In the genomic region with DNA sequence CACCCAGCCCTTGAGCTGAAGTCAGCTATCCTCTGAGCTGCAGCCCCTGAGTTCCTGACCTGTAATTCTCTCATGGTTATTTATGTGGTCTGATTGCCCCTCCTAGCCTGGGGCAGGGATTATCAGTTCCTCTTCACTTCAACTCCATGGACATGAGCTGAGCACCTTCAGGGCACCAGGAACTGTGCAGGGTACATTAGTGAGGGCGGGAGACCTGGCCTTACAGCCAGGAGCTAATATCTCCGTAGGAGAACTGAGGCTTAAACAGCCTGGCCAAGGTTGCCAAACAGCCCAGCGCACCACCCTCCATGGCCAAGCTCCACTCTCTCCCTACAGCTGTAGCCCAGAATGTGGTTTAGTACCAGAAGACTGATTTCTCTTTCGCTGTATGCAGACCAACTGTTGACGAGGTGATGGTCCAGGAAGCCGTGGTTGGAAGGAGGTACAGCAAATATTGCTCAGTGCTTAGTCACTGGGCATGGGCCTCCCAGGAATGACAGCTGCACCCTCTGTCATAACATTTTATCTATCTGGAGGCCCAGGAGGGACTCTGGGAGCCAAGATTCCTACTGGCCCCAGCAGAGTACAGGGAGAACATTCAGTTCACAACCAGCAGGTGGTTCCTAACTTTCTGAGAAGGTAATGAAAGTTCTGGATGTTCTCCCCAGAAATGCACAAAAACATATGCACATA, we compare ENCODE assay signal across 9 cellular contexts.
DNase-seq lines count a peak whose midpoint lies in the region; ATAC-seq and TF ChIP-seq lines count a peak whose summit lies in the region.
"Had no signal": no experiment of that assay in that cellular context is flagged by ENCODE, and none has a peak within 500 bp of the region (broad histone marks: within the 10 kb centered on the region; RNA-seq: fewer than 3 reads in every experiment).

No MANE protein-coding gene starts in this region.

- DNase-seq in Right ventricle myocardium inferior (ENCODE audit: missing footprints) (no peak), cardiac septum (ENCODE audit: low spot score) (no peak), SHP77 treated with DMSO at 0.1 percent for 48 hours (lab: John Stamatoyannopoulos, UW) (peak; percentile 72), Right ventricle myocardium superior (peak; percentile 47), upper lobe of right lung (no peak), endothelial cell (ENCODE audit: low spot score) (no peak), KG1 (lab: John Stamatoyannopoulos, UW) (no peak)
- no peak for DNase-seq in activated T-helper 2 cell treated with anti-CD3 and anti-CD28 coated beads, Interferon-gamma antibody, Interleukin-2, Interleukin-4, amounts not matched to agents 10 μg/mL and 5 μg/mL and 100 μg/mL, durations not matched to agents 14 hours and 24 hours and 36 hours (ENCODE audit: low spot score)
- DNase-seq: naive B cell had no signal

- no peaks in the 10 kb centered on the region for H3K9me3 Mint-ChIP-seq in activated T-helper 2 cell treated with anti-CD3 and anti-CD28 coated beads, Interferon-gamma antibody, Interleukin-2, Interleukin-4, amounts not matched to agents 10 μg/mL and 5 μg/mL and 100 μg/mL, durations not matched to agents 14 hours and 24 hours and 36 hours
- H3K9me3 Mint-ChIP-seq in endothelial cell (ENCODE audit: unreplicated experiment), result no peaks in the 10 kb centered on the region
- H3K9me3 Mint-ChIP-seq: naive B cell had no signal

- no peaks in the 10 kb centered on the region for H3K36me3 ChIP-seq in upper lobe of right lung

- H3K27me3 ChIP-seq in upper lobe of right lung, result no peaks in the 10 kb centered on the region

- no peaks in the 10 kb centered on the region for H3K36me3 Mint-ChIP-seq in activated T-helper 2 cell treated with anti-CD3 and anti-CD28 coated beads, Interferon-gamma antibody, Interleukin-2, Interleukin-4, amounts not matched to agents 10 μg/mL and 5 μg/mL and 100 μg/mL, durations not matched to agents 14 hours and 24 hours and 36 hours (ENCODE audit: low read depth)
- no peaks in the 10 kb centered on the region for H3K36me3 Mint-ChIP-seq in endothelial cell (ENCODE audit: low read depth, unreplicated experiment)
- H3K36me3 Mint-ChIP-seq: naive B cell had no signal

- TF ChIP-seq CTCF in upper lobe of right lung (IDR thresholded peaks at IDR 0.05), result no peak
- no peak for TF ChIP-seq CTCF in endothelial cell (IDR thresholded peaks at IDR 0.05; ENCODE audit: unreplicated experiment)

- H3K27me3 Mint-ChIP-seq in activated T-helper 2 cell treated with anti-CD3 and anti-CD28 coated beads, Interferon-gamma antibody, Interleukin-2, Interleukin-4, amounts not matched to agents 10 μg/mL and 5 μg/mL and 100 μg/mL, durations not matched to agents 14 hours and 24 hours and 36 hours (ENCODE audit: low read depth), result peaks cover 21% of the 10 kb centered on the region
- H3K27me3 Mint-ChIP-seq in endothelial cell (ENCODE audit: unreplicated experiment), result no peaks in the 10 kb centered on the region

- intact Hi-C loops in Right ventricle myocardium inferior (cut with DNase I) (no loop called here), cardiac septum (cut with DNase I) (no loop called here), Right ventricle myocardium superior (cut with DNase I) (no loop called here), upper lobe of right lung (cut with DNase I) (no loop called here)
- intact Hi-C loops in activated T-helper 2 cell treated with anti-CD3 and anti-CD28 coated beads, Interferon-gamma antibody, Interleukin-2, Interleukin-4, amounts not matched to agents 10 μg/mL and 5 μg/mL and 100 μg/mL, durations not matched to agents 14 hours and 24 hours and 36 hours (cut with micrococcal nuclease), result loop anchor here (10.0 kb wide), 1 partner anchor 257 kb away; no protein-coding TSS in a partner anchor

- H3K4me1 ChIP-seq in upper lobe of right lung, result peaks cover 4% of the 10 kb centered on the region

- H3K9me3 ChIP-seq in upper lobe of right lung, result no peaks in the 10 kb centered on the region

- H3K27ac Mint-ChIP-seq in activated T-helper 2 cell treated with anti-CD3 and anti-CD28 coated beads, Interferon-gamma antibody, Interleukin-2, Interleukin-4, amounts not matched to agents 10 μg/mL and 5 μg/mL and 100 μg/mL, durations not matched to agents 14 hours and 24 hours and 36 hours, result no peak overlapping the region
- H3K27ac Mint-ChIP-seq in endothelial cell (ENCODE audit: unreplicated experiment), result no peak overlapping the region
- H3K27ac Mint-ChIP-seq: naive B cell had no signal

- ATAC-seq in Right ventricle myocardium inferior (peak; percentile 86), Right ventricle myocardium superior (ENCODE audit: poor library complexity) (peak; percentile 80), upper lobe of right lung (peak; percentile 24)

- H3K27ac ChIP-seq in upper lobe of right lung, result no peak overlapping the region

- no peak overlapping the region for H3K4me3 ChIP-seq in upper lobe of right lung

- peaks cover 7% of the 10 kb centered on the region for H3K4me1 Mint-ChIP-seq in activated T-helper 2 cell treated with anti-CD3 and anti-CD28 coated beads, Interferon-gamma antibody, Interleukin-2, Interleukin-4, amounts not matched to agents 10 μg/mL and 5 μg/mL and 100 μg/mL, durations not matched to agents 14 hours and 24 hours and 36 hours (ENCODE audit: low read depth)
- no peaks in the 10 kb centered on the region for H3K4me1 Mint-ChIP-seq in endothelial cell (ENCODE audit: unreplicated experiment)

- H3K4me3 Mint-ChIP-seq in activated T-helper 2 cell treated with anti-CD3 and anti-CD28 coated beads, Interferon-gamma antibody, Interleukin-2, Interleukin-4, amounts not matched to agents 10 μg/mL and 5 μg/mL and 100 μg/mL, durations not matched to agents 14 hours and 24 hours and 36 hours (ENCODE audit: low read depth), result no peak overlapping the region
- H3K4me3 Mint-ChIP-seq in endothelial cell (ENCODE audit: unreplicated experiment), result no peak overlapping the region
- H3K4me3 Mint-ChIP-seq: naive B cell had no signal

Comparison
In these comparisons a context has a peak if more than half of its experiments do, and no peak if none do; other contexts are left out.
1. DNase-seq: peak in SHP77 treated with DMSO at 0.1 percent for 48 hours (single experiment) and Right ventricle myocardium superior (single experiment); none in Right ventricle myocardium inferior (single experiment), cardiac septum (single experiment), upper lobe of right lung (single experiment), activated T-helper 2 cell treated with anti-CD3 and anti-CD28 coated beads, Interferon-gamma antibody, Interleukin-2, Interleukin-4, amounts not matched to agents 10 μg/mL and 5 μg/mL and 100 μg/mL, durations not matched to agents 14 hours and 24 hours and 36 hours (single experiment), endothelial cell (single experiment) and KG1 (single experiment).
2. ATAC-seq: peak in every context shown above with its lines; median percentile 86 in Right ventricle myocardium inferior; 80 in Right ventricle myocardium superior; 24 in upper lobe of right lung.